ENCODE assay signal across 8 cellular contexts in genomic region chr1:26820784-26821269, GRCh38. TPM values are rescaled to one million over a fixed set of nuclear protein-coding genes. Genes with fewer than 3 reads are reported as not detected.
DNase-seq lines count a peak whose midpoint lies in the region; ATAC-seq, FAIRE-seq and TF ChIP-seq lines count a peak whose summit lies in the region.

No MANE protein-coding gene starts in this region.

- H4K20me1 ChIP-seq in K562 (replicated peaks; ENCODE audit: control insufficient read depth, insufficient read depth, low read length): no peaks in the 10 kb centered on the region

- no peak for TF ChIP-seq RAD21 in K562 (CRISPR knock-in tag; conservative IDR thresholded peaks at IDR 0.05 in 1 of 2, IDR thresholded peaks at IDR 0.05 in 1 of 2)

- H3K36me3 ChIP-seq in K562 (ENCODE audit: control insufficient read depth, insufficient read depth, low read length) (no peaks in the 10 kb centered on the region), thyroid gland (no peaks in the 10 kb centered on the region), MG63 (no peaks in the 10 kb centered on the region)

- H3K4me2 ChIP-seq in K562 (ENCODE audit: insufficient read depth, low read length): peak overlapping the region; percentile 38; the same call in 1 of the 2 replicates

- intact Hi-C loops in K562 (cut with micrococcal nuclease) (no loop called here), thyroid gland (cut with DNase I) (no loop called here), MCF 10A (cut with micrococcal nuclease) (no loop called here)

- FAIRE-seq in K562 (lab: Jason Lieb, UNC): peak; percentile 35

- 34% methylated on average over 4 of the region's 4 CpGs for WGBS in K562 (ENCODE audit: insufficient coverage, low coverage, missing lambda C conversion rate)
- 39 to 42% methylated on average over 4 of the region's 4 CpGs for WGBS in thyroid gland, 2 donors

- H3K36me3 Mint-ChIP-seq in MCF 10A (ENCODE audit: insufficient read depth, unreplicated experiment): no peaks in the 10 kb centered on the region

- H3K79me2 ChIP-seq in K562 (ENCODE audit: control insufficient read depth, insufficient read depth, low read length): no peaks in the 10 kb centered on the region

- in situ Hi-C loops in KBM-7 (cut with MboI; ENCODE audit: low pct_unique_long_range_greater_than_20kb, low sequenced_read_pairs) (no loop called here), K562 (cut with MboI) (no loop called here)

- POLR2A ChIA-PET in K562 (lab: Yijun Ruan, JAX): interaction anchor here (0.5 to 1.5 kb wide), 7 partner anchors 9 to 227 kb away, joined by 3 to 5 read pairs (median 3); no protein-coding TSS in a partner anchor
- POLR2A ChIA-PET in MCF 10A (lab: Yijun Ruan, JAX): interaction anchor here (0.9 to 1.3 kb wide), 4 partner anchors 9 to 44 kb away, joined by 3 to 4 read pairs (median 3); no protein-coding TSS in a partner anchor

- no peak overlapping the region for H3K27ac Mint-ChIP-seq in MCF 10A (ENCODE audit: low read depth, unreplicated experiment)

- H3K4me1 ChIP-seq in K562 (replicated peaks in 1 of 2; ENCODE audit: control insufficient read depth in 2 of 2, insufficient read depth in 2 of 2, low read length in 2 of 2) (peaks cover 7% of the 10 kb centered on the region in 2 experiments), thyroid gland (peaks cover 8 to 20% of the 10 kb centered on the region in 2 donors)

- TF ChIP-seq EP300 in K562 (IDR thresholded peaks at IDR 0.05; ENCODE audit: low read length): no peak

- ATAC-seq in GM21515 (IDR thresholded peaks at IDR 0.05; ENCODE audit: unreplicated experiment) (peak; percentile 88), K562 (peak; percentile 89)

- peak; percentile 49 for TF ChIP-seq CTCF in GM12874 (IDR thresholded peaks at IDR 0.05; ENCODE audit: insufficient read depth, low read depth, low read length)
- peak; percentile 42 to 55 (median 51); a peak in 5 of 6 replicates for TF ChIP-seq CTCF in K562 (IDR thresholded peaks at IDR 0.05 in 2 of 3, conservative IDR thresholded peaks at IDR 0.05 in 1 of 3; ENCODE audit: insufficient read depth in 2 of 3, low read depth in 1 of 3, low read length in 3 of 3)
- TF ChIP-seq CTCF in thyroid gland (IDR thresholded peaks at IDR 0.05): peak in 3 of 6 experiments; percentile 19 to 43 (median 23)
- TF ChIP-seq CTCF in MCF 10A (IDR thresholded peaks at IDR 0.05; ENCODE audit: unreplicated experiment): no peak

- H3K9ac ChIP-seq in K562 (ENCODE audit: insufficient read depth in 1 of 2, low read depth in 2 of 2, low read length in 2 of 2): no peak overlapping the region

- H3K9me3 Mint-ChIP-seq in MCF 10A (ENCODE audit: unreplicated experiment): no peaks in the 10 kb centered on the region

- DNase-seq in KBM-7: peak; percentile 77
- DNase-seq in K562 (ENCODE audit: extremely low read depth in 1 of 4, low spot score in 3 of 4): peak in 3 of 4 experiments; percentile 26 to 45 (median 44)
- peak; percentile 22 to 36 for DNase-seq in thyroid gland
- no peak for DNase-seq in EL
- no peak for DNase-seq in MCF 10A (ENCODE audit: unreplicated experiment)
- no peak for DNase-seq in MG63

- CTCF ChIA-PET in K562 (lab: Yijun Ruan, JAX; ENCODE audit: low intra/inter-chr PET ratio): no interaction called here
- CTCF ChIA-PET in MCF 10A (lab: Yijun Ruan, JAX): interaction anchor here (0.5 to 1.4 kb wide), 3 partner anchors 10 to 25 kb away, joined by 3 to 8 read pairs (median 4); no protein-coding TSS in a partner anchor

- H3K4me3 ChIP-seq in K562 (no peak overlapping the region), thyroid gland (replicated peaks in 1 of 3) (no peak overlapping the region), MG63 (no peak overlapping the region)

- peaks cover 6% of the 10 kb centered on the region for H3K4me1 Mint-ChIP-seq in MCF 10A (ENCODE audit: insufficient read depth, unreplicated experiment)

- TF ChIP-seq POLR2A in K562 (conservative IDR thresholded peaks at IDR 0.05): no peak
- no peak for TF ChIP-seq POLR2A in thyroid gland (IDR thresholded peaks at IDR 0.05)

- no peaks in the 10 kb centered on the region for H3K9me1 ChIP-seq in K562 (ENCODE audit: control insufficient read depth, insufficient read depth, low read length)

- no peaks in the 10 kb centered on the region for H3K27me3 Mint-ChIP-seq in MCF 10A (ENCODE audit: insufficient read depth, unreplicated experiment)

- H3K27me3 ChIP-seq in K562 (ENCODE audit: control insufficient read depth in 2 of 2, insufficient read depth in 2 of 2, low read length in 2 of 2): no peaks in the 10 kb centered on the region
- H3K27me3 ChIP-seq in thyroid gland: no peaks in the 10 kb centered on the region
- no peaks in the 10 kb centered on the region for H3K27me3 ChIP-seq in MG63

- H2AFZ ChIP-seq in K562 (ENCODE audit: low read depth, low read length): peak overlapping the region; percentile 72

- BruUV-seq in K562 (replicated peaks; lab: Mats Ljungman, UMichigan) (no TSS peak), MCF 10A (replicated peaks; lab: Mats Ljungman, UMichigan) (no TSS peak)

- H3K4me3 Mint-ChIP-seq in MCF 10A (ENCODE audit: unreplicated experiment): no peak overlapping the region

- no peak overlapping the region for H3K27ac ChIP-seq in K562 (ENCODE audit: extremely low read depth, low read depth, low read length)
- no peak overlapping the region for H3K27ac ChIP-seq in thyroid gland

- H3K9me3 ChIP-seq in K562 (replicated peaks; ENCODE audit: control insufficient read depth, insufficient read depth, low read depth, low read length) (no peaks in the 10 kb centered on the region), thyroid gland (no peaks in the 10 kb centered on the region), MG63 (no peaks in the 10 kb centered on the region)

RNA-seq across cellular contexts. Expression of gene ZDHHC18, which starts 5.7 kb away (rescaled TPM):
- 27.0 and 63.1 TPM in 2 replicates for total RNA-seq in K562 (2011; cell fraction: chromatin; rRNA removed; ENCODE audit: low replicate concordance)
- 34.0 and 36.3 TPM in 2 replicates for total RNA-seq in K562 (2011; cell fraction: nucleolus; rRNA removed)
- 42.0 and 65.9 TPM in 2 replicates for total RNA-seq in K562 (2011; cell fraction: nucleoplasm; rRNA removed)
- total RNA-seq in K562 (2014; rRNA removed) (8.2 and 12.4 TPM in 2 replicates), K562 (2014; rRNA removed; fragmentation: Illumina TruSeq; extraction: Trizol) (9.5 and 15.5 TPM in 2 replicates), K562 (2015; rRNA removed; fragmentation: Illumina TruSeq; extraction: Trizol) (13.3 and 15.8 TPM in 2 replicates), K562 (2021) (27.4 and 28.9 TPM in 2 replicates), thyroid gland (10 to 100 TPM; 11.4 to 33.1 (median 21.4) TPM), MCF 10A (2022) (14.0 and 15.5 TPM in 2 replicates)
- polyA plus RNA-seq in K562 (2011; rRNA removed) (31.6 and 51.2 TPM in 2 replicates), K562 (2014; fragmentation: Illumina TruSeq; extraction: Trizol) (31.0 and 35.6 TPM in 2 replicates), K562 (2014; fragmentation: Nextera tagmentation; extraction: Ambion mirVana) (under 1 TPM; 0.42 to 0.45 TPM), K562 (2014; rRNA removed) (23.7 and 27.8 TPM in 2 replicates)
- polyA plus RNA-seq in K562 (2011; cell fraction: cytosol; rRNA removed): 57.8 and 57.9 TPM in 2 replicates
- 92.6 and 97.0 TPM in 2 replicates for polyA plus RNA-seq in K562 (2011; cell fraction: nucleus; rRNA removed)
- polyA plus RNA-seq in K562 (2012): 20.4 and 29.5 TPM in 2 replicates
- polyA minus RNA-seq in K562 (2011; rRNA and poly(A)+ RNA removed): 22.2 and 27.6 TPM in 2 replicates
- polyA minus RNA-seq in K562 (2011; cell fraction: cytosol; rRNA and poly(A)+ RNA removed): 25.9 and 31.9 TPM in 2 replicates
- polyA minus RNA-seq in K562 (2011; cell fraction: nucleus; rRNA and poly(A)+ RNA removed): 9.8 and 16.1 TPM in 2 replicates
- 3.5 and 12.7 TPM in 2 replicates for total RNA-seq in MG63 (2014; rRNA removed; shearing (Covaris generic); ENCODE audit: low replicate concordance)

RNA-seq across cellular contexts. Expression of gene PIGV, which starts 33.1 kb away (rescaled TPM):
- 20.0 and 33.4 TPM in 2 replicates for total RNA-seq in K562 (2011; cell fraction: chromatin; rRNA removed; ENCODE audit: low replicate concordance)
- 34.2 and 35.1 TPM in 2 replicates for total RNA-seq in K562 (2011; cell fraction: nucleolus; rRNA removed)
- total RNA-seq in K562 (2011; cell fraction: nucleoplasm; rRNA removed): 38.2 and 47.9 TPM in 2 replicates
- total RNA-seq in K562 (2014; rRNA removed) (8.4 and 11.3 TPM in 2 replicates), K562 (2014; rRNA removed; fragmentation: Illumina TruSeq; extraction: Trizol) (11.0 and 11.1 TPM in 2 replicates), K562 (2015; rRNA removed; fragmentation: Illumina TruSeq; extraction: Trizol) (12.0 and 12.2 TPM in 2 replicates), K562 (2021) (11.2 and 14.7 TPM in 2 replicates), thyroid gland (10 to 100 TPM; 20.5 to 39.4 (median 27.8) TPM), MCF 10A (2022) (13.3 and 14.7 TPM in 2 replicates)
- polyA plus RNA-seq in K562 (2011; rRNA removed) (21.8 and 25.5 TPM in 2 replicates), K562 (2014; fragmentation: Illumina TruSeq; extraction: Trizol) (10.8 and 12.7 TPM in 2 replicates), K562 (2014; fragmentation: Nextera tagmentation; extraction: Ambion mirVana) (10 to 100 TPM; 11.3 to 11.7 TPM), K562 (2014; rRNA removed) (9.3 and 9.4 TPM in 2 replicates)
- polyA plus RNA-seq in K562 (2011; cell fraction: cytosol; rRNA removed): 27.4 and 41.1 TPM in 2 replicates
- polyA plus RNA-seq in K562 (2011; cell fraction: nucleus; rRNA removed): 33.7 and 36.0 TPM in 2 replicates
- 14.0 and 14.4 TPM in 2 replicates for polyA plus RNA-seq in K562 (2012)
- 21.7 and 27.4 TPM in 2 replicates for polyA minus RNA-seq in K562 (2011; rRNA and poly(A)+ RNA removed)
- polyA minus RNA-seq in K562 (2011; cell fraction: cytosol; rRNA and poly(A)+ RNA removed): 8.1 and 9.8 TPM in 2 replicates
- 10.8 and 16.6 TPM in 2 replicates for polyA minus RNA-seq in K562 (2011; cell fraction: nucleus; rRNA and poly(A)+ RNA removed)
- total RNA-seq in MG63 (2014; rRNA removed; shearing (Covaris generic); ENCODE audit: low replicate concordance): 10.5 and 11.7 TPM in 2 replicates

RNA-seq across cellular contexts. Expression of gene SFN, which starts 42.1 kb away (rescaled TPM):
- total RNA-seq in K562 (2011; cell fraction: chromatin; rRNA removed; ENCODE audit: low replicate concordance): 0.42 and 0.90 TPM in 2 replicates
- 0.66 and 1.3 TPM in 2 replicates for total RNA-seq in K562 (2011; cell fraction: nucleolus; rRNA removed)
- total RNA-seq in K562 (2011; cell fraction: nucleoplasm; rRNA removed): 0.37 and 1.5 TPM in 2 replicates
- total RNA-seq in K562 (2014; rRNA removed) (2.2 and 2.7 TPM in 2 replicates), K562 (2014; rRNA removed; fragmentation: Illumina TruSeq; extraction: Trizol) (0.38 and 0.73 TPM in 2 replicates), K562 (2015; rRNA removed; fragmentation: Illumina TruSeq; extraction: Trizol) (2.0 and 3.0 TPM in 2 replicates), K562 (2021) (3.1 and 3.7 TPM in 2 replicates), thyroid gland (under 1 TPM in 3 of 4 donors, not detected in 1; 0.54 to 0.73 (median 0.54) TPM), MCF 10A (2022) (270 and 337 TPM in 2 replicates)
- polyA plus RNA-seq in K562 (2011; rRNA removed) (0.86 and 1.7 TPM in 2 replicates), K562 (2014; fragmentation: Illumina TruSeq; extraction: Trizol) (2.7 and 3.4 TPM in 2 replicates), K562 (2014; fragmentation: Nextera tagmentation; extraction: Ambion mirVana) (under 1 TPM; 0.10 to 0.11 TPM), K562 (2014; rRNA removed) (3.8 and 3.9 TPM in 2 replicates)
- 1.9 and 2.8 TPM in 2 replicates for polyA plus RNA-seq in K562 (2011; cell fraction: cytosol; rRNA removed)
- 0.67 and 0.91 TPM in 2 replicates for polyA plus RNA-seq in K562 (2011; cell fraction: nucleus; rRNA removed)
- 1.6 and 4.0 TPM in 2 replicates for polyA plus RNA-seq in K562 (2012)
- 0.25 and 0.42 TPM in 2 replicates for polyA minus RNA-seq in K562 (2011; rRNA and poly(A)+ RNA removed)
- polyA minus RNA-seq in K562 (2011; cell fraction: cytosol; rRNA and poly(A)+ RNA removed): 2.3 and 3.7 TPM in 2 replicates
- polyA minus RNA-seq in K562 (2011; cell fraction: nucleus; rRNA and poly(A)+ RNA removed): 0.67 and 0.89 TPM in 2 replicates
- not detected in 2 replicates for total RNA-seq in MG63 (2014; rRNA removed; shearing (Covaris generic); ENCODE audit: low replicate concordance)

Comparison
In these comparisons a context has a peak if more than half of its experiments do, and no peak if none do; other contexts are left out.
1. DNase-seq: peak in KBM-7 (single experiment), K562 (3 of 4) and thyroid gland (2 of 2); none in EL (single experiment), MCF 10A (single experiment) and MG63 (single experiment).
2. RNA of gene SFN, which starts 42.1 kb away (total RNA-seq): 270 to 337 TPM in MCF 10A; 0.37 to 3.7 TPM in K562, 0.54 to 0.73 TPM in thyroid gland and not detected in MG63; every median in the first group is over 10 times any median in the second.